In the genomic region with DNA sequence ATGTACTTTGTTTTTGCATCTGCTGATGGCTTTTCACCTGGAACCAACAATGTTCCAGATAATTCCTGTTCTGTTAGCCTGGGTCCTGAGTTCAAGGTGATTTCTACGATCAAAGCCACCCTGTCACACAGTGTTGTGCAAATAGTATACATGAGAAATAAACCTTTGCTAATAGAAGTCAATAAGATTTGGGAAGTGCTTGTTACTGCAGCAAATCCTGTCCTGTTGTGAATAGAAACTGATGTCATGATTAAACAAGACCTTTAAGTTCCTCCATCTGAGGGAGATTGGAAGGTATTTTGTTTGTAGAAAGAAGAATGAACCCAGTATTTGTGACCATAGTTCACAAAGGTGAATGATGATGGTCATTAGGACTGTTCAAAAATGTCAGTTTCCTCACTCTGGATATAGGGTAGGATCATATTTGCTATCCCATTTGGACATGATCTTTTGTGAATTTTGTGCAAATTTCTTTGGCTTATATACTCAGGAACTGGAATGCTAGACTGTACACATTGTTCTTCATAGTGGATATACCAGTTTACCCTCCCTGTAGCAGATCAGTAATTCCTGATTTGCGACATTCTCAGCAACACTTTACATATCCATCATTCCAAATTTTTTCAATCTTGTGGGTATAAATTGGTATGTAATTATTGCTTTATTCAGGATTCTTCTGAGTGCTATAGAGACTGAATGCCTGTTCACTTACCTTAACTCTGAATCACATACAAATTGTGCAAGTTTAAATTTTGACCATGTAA, we compare ENCODE assay signal across 12 cellular contexts.
DNase-seq lines count a peak whose midpoint lies in the region; FAIRE-seq and TF ChIP-seq lines count a peak whose summit lies in the region.
"Had no signal": no experiment of that assay in that cellular context is flagged by ENCODE, and none has a peak within 500 bp of the region (broad histone marks: within the 10 kb centered on the region; RNA-seq: fewer than 3 reads in every experiment).

No MANE protein-coding gene starts in this region.

- H3K9me3 ChIP-seq in smooth muscle cell (replicated peaks; ENCODE audit: low read depth), result no peaks in the 10 kb centered on the region
- H3K9me3 ChIP-seq: BE2C had no signal

- no peaks in the 10 kb centered on the region for H3K27me3 ChIP-seq in smooth muscle cell (ENCODE audit: low read depth)
- H3K27me3 ChIP-seq: BE2C had no signal

- H3K27ac ChIP-seq in smooth muscle cell (ENCODE audit: low read depth), result peak overlapping the region; percentile 17
- H3K27ac ChIP-seq: C4-2B had no signal

- no peak overlapping the region for H2AFZ ChIP-seq in smooth muscle cell (ENCODE audit: low read depth)

- FAIRE-seq in H54 (lab: Jason Lieb, UNC), result peak; percentile 60
- FAIRE-seq: H1 had no signal

- WGBS in smooth muscle cell (ENCODE audit: low lambda C conversion rate), result 94% methylated on average over 2 of the region's 2 CpGs

- peaks cover 5% of the 10 kb centered on the region for H3F3A ChIP-seq in smooth muscle cell (ENCODE audit: low read depth)

- H3K36me3 ChIP-seq in smooth muscle cell (ENCODE audit: low read depth), result no peaks in the 10 kb centered on the region
- H3K36me3 ChIP-seq: BE2C had no signal

- H3K9ac ChIP-seq in smooth muscle cell (ENCODE audit: low read depth), result no peak overlapping the region

- DNase-seq in H54 (ENCODE audit: insufficient read length, low spot score), result no peak
- peak; percentile 25 for DNase-seq in LNCaP clone FGC (ENCODE audit: low read depth)
- DNase-seq in epithelial cell of esophagus (ENCODE audit: low read depth), result peak; percentile 78
- no peak for DNase-seq in smooth muscle cell (lab: John Stamatoyannopoulos, UW; ENCODE audit: unreplicated experiment)
- no peak for DNase-seq in hepatic stellate cell (ENCODE audit: low spot score)
- DNase-seq in stimulated activated CD4-positive, alpha-beta T cell treated with anti-CD3 and anti-CD28 coated beads, Interleukin-4, amount 100 ng/mL, for 1 hour, result no peak
- no peak for DNase-seq in COLO668 (lab: John Stamatoyannopoulos, UW; ENCODE audit: unreplicated experiment)
- DNase-seq: BE2C; CD8-positive, alpha-beta memory T cell; GF-D8 had no signal

- no peak overlapping the region for H3K4me2 ChIP-seq in smooth muscle cell

- H3K4me1 ChIP-seq in smooth muscle cell (ENCODE audit: low read depth), result peaks cover 5% of the 10 kb centered on the region
- H3K4me1 ChIP-seq: BE2C had no signal

- no peaks in the 10 kb centered on the region for H4K20me1 ChIP-seq in smooth muscle cell (ENCODE audit: low read depth)

- H3K4me3 ChIP-seq in LNCaP clone FGC (ENCODE audit: low read depth, low read length) (no peak overlapping the region), epithelial cell of esophagus (ENCODE audit: low read length) (no peak overlapping the region), smooth muscle cell (no peak overlapping the region)

- TF ChIP-seq POLR2A in H54 (IDR thresholded peaks at IDR 0.05; ENCODE audit: low read depth, low read length), result no peak

- H3K79me2 ChIP-seq in smooth muscle cell (ENCODE audit: low read depth), result no peaks in the 10 kb centered on the region

- TF ChIP-seq CTCF in LNCaP clone FGC (IDR thresholded peaks at IDR 0.05; ENCODE audit: control insufficient read depth, extremely low read depth, insufficient read depth) (no peak), epithelial cell of esophagus (IDR thresholded peaks at IDR 0.05; ENCODE audit: insufficient read depth, low read depth, low read length, missing control alignments) (no peak), smooth muscle cell (IDR thresholded peaks at IDR 0.05; ENCODE audit: borderline replicate concordance, insufficient read depth, poor library complexity, severe bottlenecking) (no peak)

Comparison
In these comparisons a context has a peak if more than half of its experiments do, and no peak if none do; other contexts are left out.
1. DNase-seq: peak in LNCaP clone FGC (single experiment) and epithelial cell of esophagus (single experiment); none in H54 (single experiment), smooth muscle cell (single experiment), hepatic stellate cell (single experiment), stimulated activated CD4-positive, alpha-beta T cell treated with anti-CD3 and anti-CD28 coated beads, Interleukin-4, amount 100 ng/mL, for 1 hour (single experiment) and COLO668 (single experiment).